1 cellular context compared by ENCODE assay signal in the genomic region with DNA sequence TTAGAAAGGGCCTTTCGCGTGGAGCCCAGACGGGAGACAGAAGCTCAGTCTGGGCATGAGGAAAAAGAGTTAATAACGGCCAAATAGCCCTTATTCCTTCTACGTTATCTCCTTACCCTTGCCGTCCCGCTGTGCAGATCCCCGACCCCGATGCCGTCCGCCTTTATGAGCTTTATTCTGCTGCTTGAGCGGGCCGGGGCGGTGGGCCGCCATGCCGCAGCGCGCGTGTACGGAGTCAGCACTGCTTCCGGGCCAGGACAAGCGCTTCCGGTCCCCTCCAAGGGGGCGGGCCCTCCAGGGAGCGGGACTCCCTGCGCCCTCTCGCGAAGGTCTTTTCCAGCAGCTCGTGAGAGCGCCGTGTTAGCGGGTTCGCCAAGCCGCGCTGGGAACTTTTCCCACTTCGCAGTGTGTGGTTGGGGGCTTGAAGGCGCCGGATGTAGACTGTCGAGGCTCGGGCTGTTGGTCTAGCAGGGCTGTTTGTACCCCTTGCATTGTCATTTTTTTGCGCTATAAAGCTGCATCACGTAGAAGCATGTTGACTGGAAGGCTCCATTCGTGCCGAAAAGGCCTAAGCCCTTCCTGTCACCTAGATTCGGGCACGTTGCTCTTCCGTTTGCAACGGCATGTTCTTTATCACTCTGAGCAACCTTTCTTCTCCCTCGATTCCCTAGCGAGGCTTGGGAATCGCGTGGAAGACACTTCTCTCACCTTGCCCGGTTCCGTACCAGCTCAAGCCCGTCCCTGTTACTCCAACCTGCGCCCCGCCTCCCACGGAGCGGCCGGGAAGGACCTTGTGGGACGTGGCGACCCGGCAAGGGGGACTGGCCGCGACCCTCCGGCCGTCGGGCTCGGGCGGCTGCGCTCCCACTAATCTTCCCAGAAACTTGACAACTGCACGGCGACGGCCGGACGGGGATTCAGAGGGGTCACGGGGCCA.
TF ChIP-seq lines count a peak whose summit lies in the region.

TSS of gene TSR1 (minus strand) at position 243 of the 937 bp plus-strand sequence. CDS start at position 213, 30 bp downstream.

TF ChIP-seq in HepG2, 621 proteins besides CTCF, POLR2A, EP300 and RAD21 (continued from another document and continues in another):
- no peak; the same call in 1 of the 2 replicates for TF ChIP-seq SNAPC4 (CRISPR knock-in tag; IDR thresholded peaks at IDR 0.05)
- TF ChIP-seq ZBTB7A (CRISPR knock-in tag; IDR thresholded peaks at IDR 0.05), result peak; percentile 55; the same call in 1 of the 2 replicates
- TF ChIP-seq, protein P1, sequence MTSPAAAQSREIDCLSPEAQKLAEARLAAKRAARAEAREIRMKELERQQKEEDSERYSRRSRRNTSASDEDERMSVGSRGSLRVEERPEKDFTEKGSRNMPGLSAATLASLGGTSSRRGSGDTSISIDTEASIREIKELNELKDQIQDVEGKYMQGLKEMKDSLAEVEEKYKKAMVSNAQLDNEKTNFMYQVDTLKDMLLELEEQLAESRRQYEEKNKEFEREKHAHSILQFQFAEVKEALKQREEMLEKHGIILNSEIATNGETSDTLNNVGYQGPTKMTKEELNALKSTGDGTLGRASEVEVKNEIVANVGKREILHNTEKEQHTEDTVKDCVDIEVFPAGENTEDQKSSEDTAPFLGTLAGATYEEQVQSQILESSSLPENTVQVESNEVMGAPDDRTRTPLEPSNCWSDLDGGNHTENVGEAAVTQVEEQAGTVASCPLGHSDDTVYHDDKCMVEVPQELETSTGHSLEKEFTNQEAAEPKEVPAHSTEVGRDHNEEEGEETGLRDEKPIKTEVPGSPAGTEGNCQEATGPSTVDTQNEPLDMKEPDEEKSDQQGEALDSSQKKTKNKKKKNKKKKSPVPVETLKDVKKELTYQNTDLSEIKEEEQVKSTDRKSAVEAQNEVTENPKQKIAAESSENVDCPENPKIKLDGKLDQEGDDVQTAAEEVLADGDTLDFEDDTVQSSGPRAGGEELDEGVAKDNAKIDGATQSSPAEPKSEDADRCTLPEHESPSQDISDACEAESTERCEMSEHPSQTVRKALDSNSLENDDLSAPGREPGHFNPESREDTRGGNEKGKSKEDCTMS (CRISPR knock-in tag; conservative IDR thresholded peaks at IDR 0.05), result no peak; the same call in 1 of the 2 replicates
- no peak for TF ChIP-seq ZNF33A (CRISPR knock-in tag; IDR thresholded peaks at IDR 0.05; ENCODE audit: borderline replicate concordance)
- 0 out of 2 replicates have a peak, but pooled peaks have one; percentile 9 for TF ChIP-seq ZKSCAN1 (IDR thresholded peaks at IDR 0.05; ENCODE audit: low read length)
- peak; percentile 19; the same call in 1 of the 2 replicates for TF ChIP-seq BCL3 (CRISPR knock-in tag; IDR thresholded peaks at IDR 0.05)
- TF ChIP-seq MLLT10 (CRISPR knock-in tag; IDR thresholded peaks at IDR 0.05), result no peak
- TF ChIP-seq, protein P2, sequence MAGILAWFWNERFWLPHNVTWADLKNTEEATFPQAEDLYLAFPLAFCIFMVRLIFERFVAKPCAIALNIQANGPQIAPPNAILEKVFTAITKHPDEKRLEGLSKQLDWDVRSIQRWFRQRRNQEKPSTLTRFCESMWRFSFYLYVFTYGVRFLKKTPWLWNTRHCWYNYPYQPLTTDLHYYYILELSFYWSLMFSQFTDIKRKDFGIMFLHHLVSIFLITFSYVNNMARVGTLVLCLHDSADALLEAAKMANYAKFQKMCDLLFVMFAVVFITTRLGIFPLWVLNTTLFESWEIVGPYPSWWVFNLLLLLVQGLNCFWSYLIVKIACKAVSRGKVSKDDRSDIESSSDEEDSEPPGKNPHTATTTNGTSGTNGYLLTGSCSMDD (CRISPR knock-in tag; IDR thresholded peaks at IDR 0.05), result peak; percentile 78
- TF ChIP-seq JUN (CRISPR knock-in tag; IDR thresholded peaks at IDR 0.05), result no peak
- peak; percentile 38; the same call in 1 of the 2 replicates for TF ChIP-seq HIC2 (CRISPR knock-in tag; IDR thresholded peaks at IDR 0.05; ENCODE audit: low read depth)
- TF ChIP-seq ZUFSP (CRISPR knock-in tag; IDR thresholded peaks at IDR 0.05; ENCODE audit: borderline replicate concordance), result no peak
- TF ChIP-seq ZNF879 (CRISPR knock-in tag; IDR thresholded peaks at IDR 0.05), result peak; percentile 96; the same call in 1 of the 2 replicates
- no peak for TF ChIP-seq USF2 (IDR thresholded peaks at IDR 0.05; ENCODE audit: low read depth, low read length)
- TF ChIP-seq USF2 (CRISPR knock-in tag; IDR thresholded peaks at IDR 0.05; ENCODE audit: borderline replicate concordance), result no peak
- TF ChIP-seq ZNF124 (CRISPR knock-in tag; IDR thresholded peaks at IDR 0.05), result peak; percentile 27; the same call in 1 of the 2 replicates
- TF ChIP-seq ELF1 (CRISPR knock-in tag; IDR thresholded peaks at IDR 0.05), result peak; percentile 74
- no peak for TF ChIP-seq IKZF1 (IDR thresholded peaks at IDR 0.05)
- TF ChIP-seq BRD4 (CRISPR knock-in tag; IDR thresholded peaks at IDR 0.05), result no peak; the same call in 1 of the 2 replicates
- TF ChIP-seq ZNF768 (CRISPR knock-in tag; IDR thresholded peaks at IDR 0.05), result peak; percentile 34; the same call in 1 of the 2 replicates
- no peak for TF ChIP-seq AKAP8 (CRISPR knock-in tag; IDR thresholded peaks at IDR 0.05)
- peak; percentile 82 for TF ChIP-seq ZNF761 (CRISPR knock-in tag; conservative IDR thresholded peaks at IDR 0.05)
- TF ChIP-seq ZNF10 (CRISPR knock-in tag; IDR thresholded peaks at IDR 0.05; ENCODE audit: borderline replicate concordance, low read depth), result no peak
- TF ChIP-seq STAT5B (CRISPR knock-in tag; IDR thresholded peaks at IDR 0.05), result no peak
- no peak for TF ChIP-seq ZHX1 (CRISPR knock-in tag; IDR thresholded peaks at IDR 0.05; ENCODE audit: low read depth)
- peak; percentile 45 for TF ChIP-seq XRCC5 (optimal IDR thresholded peaks at IDR 0.05; ENCODE audit: low read length)
- no peak; the same call in 1 of the 2 replicates for TF ChIP-seq RARA (CRISPR knock-in tag; IDR thresholded peaks at IDR 0.05)
- peak; percentile 58; the same call in 1 of the 2 replicates for TF ChIP-seq ZNF430 (CRISPR knock-in tag; IDR thresholded peaks at IDR 0.05)
- TF ChIP-seq ZNF549 (CRISPR knock-in tag; IDR thresholded peaks at IDR 0.05), result no peak
- no peak for TF ChIP-seq PTBP1 (IDR thresholded peaks at IDR 0.05; ENCODE audit: low read depth, low read length, poor library complexity, severe bottlenecking)
- 0 out of 2 replicates have a peak, but pooled peaks have one; percentile 27 for TF ChIP-seq ATF1 (CRISPR knock-in tag; IDR thresholded peaks at IDR 0.05)
- no peak for TF ChIP-seq SRSF4 (IDR thresholded peaks at IDR 0.05; ENCODE audit: low read depth, low read length, poor library complexity, severe bottlenecking)
- TF ChIP-seq, protein P3, sequence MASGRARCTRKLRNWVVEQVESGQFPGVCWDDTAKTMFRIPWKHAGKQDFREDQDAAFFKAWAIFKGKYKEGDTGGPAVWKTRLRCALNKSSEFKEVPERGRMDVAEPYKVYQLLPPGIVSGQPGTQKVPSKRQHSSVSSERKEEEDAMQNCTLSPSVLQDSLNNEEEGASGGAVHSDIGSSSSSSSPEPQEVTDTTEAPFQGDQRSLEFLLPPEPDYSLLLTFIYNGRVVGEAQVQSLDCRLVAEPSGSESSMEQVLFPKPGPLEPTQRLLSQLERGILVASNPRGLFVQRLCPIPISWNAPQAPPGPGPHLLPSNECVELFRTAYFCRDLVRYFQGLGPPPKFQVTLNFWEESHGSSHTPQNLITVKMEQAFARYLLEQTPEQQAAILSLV (CRISPR knock-in tag; IDR thresholded peaks at IDR 0.05; ENCODE audit: borderline replicate concordance), result 0 out of 2 replicates have a peak, but pooled peaks have one; percentile 66
